21 cellular contexts compared by ENCODE assay signal in the genomic region with DNA sequence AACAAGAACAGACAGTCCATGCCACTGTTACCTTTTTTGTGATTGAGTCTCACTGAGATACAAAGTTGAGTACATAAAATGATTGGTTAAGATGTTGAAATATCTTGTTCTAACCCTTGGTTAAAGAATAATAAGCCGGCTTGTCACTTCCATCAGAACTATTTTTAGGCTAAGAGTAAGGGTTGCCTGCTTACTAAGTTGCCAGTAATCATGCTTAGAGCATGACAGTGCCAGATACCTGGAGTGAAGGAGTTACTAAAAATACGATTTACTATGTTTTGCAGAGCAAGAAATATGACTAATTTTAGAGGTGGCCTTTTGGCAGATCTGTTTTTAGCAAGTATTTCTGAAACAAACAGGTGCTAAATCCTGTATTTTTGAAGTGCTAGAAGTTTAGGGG. TPM values are rescaled to one million over a fixed set of nuclear protein-coding genes. Genes with fewer than 3 reads are reported as not detected.
A peak's percentile ranks its signal among the peaks of the same experiment; 100 is the strongest.
DNase-seq lines count a peak whose midpoint lies in the region; ATAC-seq, FAIRE-seq and TF ChIP-seq lines count a peak whose summit lies in the region.
"Had no signal": no experiment of that assay in that cellular context is flagged by ENCODE, and none has a peak within 500 bp of the region (broad histone marks: within the 10 kb centered on the region; RNA-seq: fewer than 3 reads in every experiment).

No MANE protein-coding gene starts in this region.

- H3K4me3 ChIP-seq in heart left ventricle (no peak overlapping the region), right cardiac atrium (ENCODE audit: low read length) (no peak overlapping the region), kidney (ENCODE audit: low read length in 2 of 2) (no peak overlapping the region), pancreas (no peak overlapping the region)
- H3K4me3 ChIP-seq: BLaER1, GM12878, GM23338 had no signal

- TF ChIP-seq POLR2A in heart left ventricle (IDR thresholded peaks at IDR 0.05): no peak

- no peaks in the 10 kb centered on the region for H3K36me3 Mint-ChIP-seq in activated T-cell treated with anti-CD3 and anti-CD28 coated beads, Interleukin-2, amount 50 U/mL, for 72 hours (ENCODE audit: insufficient read depth in 2 of 2)
- H3K36me3 Mint-ChIP-seq: CD8-positive, alpha-beta T cell had no signal

- POLR2A ChIA-PET in GM10248 (lab: Yijun Ruan, JAX): no interaction called here

- H3K27ac ChIP-seq in heart left ventricle: no peak overlapping the region
- H3K27ac ChIP-seq in right cardiac atrium (ENCODE audit: low read length): no peak overlapping the region
- H3K27ac ChIP-seq in kidney (ENCODE audit: low read depth in 2 of 2, low read length in 2 of 2): peak overlapping the region; percentile 12 to 45
- peak overlapping the region; percentile 35 to 94 (median 68) for H3K27ac ChIP-seq in pancreas
- H3K27ac ChIP-seq: BLaER1 had no signal

- intact Hi-C loops in heart left ventricle (cut with DNase I) (no loop called here), right cardiac atrium (cut with DNase I) (no loop called here), kidney (cut with DNase I) (no loop called here), pancreas (cut with DNase I) (no loop called here)

- no peak overlapping the region for H3K27ac Mint-ChIP-seq in activated T-cell treated with anti-CD3 and anti-CD28 coated beads, Interleukin-2, amount 50 U/mL, for 72 hours
- H3K27ac Mint-ChIP-seq: CD8-positive, alpha-beta T cell; GM23338 had no signal

- no peak for TF ChIP-seq CTCF in heart left ventricle (IDR thresholded peaks at IDR 0.05)
- no peak for TF ChIP-seq CTCF in kidney (IDR thresholded peaks at IDR 0.05; ENCODE audit: borderline replicate concordance, extremely low read depth, insufficient read depth)
- no peak for TF ChIP-seq CTCF in pancreas (IDR thresholded peaks at IDR 0.05)
- TF ChIP-seq CTCF in GM10248 (IDR thresholded peaks at IDR 0.05; ENCODE audit: control extremely low read depth, extremely low read depth, low read depth, missing control alignments): no peak

- peak overlapping the region in 1 of 2 donors; percentile 9 for H3K9ac ChIP-seq in kidney (ENCODE audit: low read length in 2 of 2)
- H3K9ac ChIP-seq: BLaER1 had no signal

- H3K4me1 Mint-ChIP-seq in activated T-cell treated with anti-CD3 and anti-CD28 coated beads, Interleukin-2, amount 50 U/mL, for 72 hours (ENCODE audit: low read depth): no peaks in the 10 kb centered on the region

- ATAC-seq in heart left ventricle: peak in 3 of 4 donors; percentile 29 to 82 (median 52)
- ATAC-seq in right cardiac atrium: no peak
- ATAC-seq in pancreas: peak; percentile 39 to 60 (median 52)
- no peak for ATAC-seq in HG02678 (IDR thresholded peaks at IDR 0.05; ENCODE audit: unreplicated experiment)
- no peak for ATAC-seq in HG03571 (IDR thresholded peaks at IDR 0.05; ENCODE audit: unreplicated experiment)
- no peak for ATAC-seq in activated T-cell treated with anti-CD3 and anti-CD28 coated beads, Interleukin-2, amount 50 U/mL, for 72 hours (replicated peaks in 1 of 2)
- ATAC-seq: CD8-positive, alpha-beta T cell; GM12878; GM23338; HCT116 had no signal

- H3K27me3 ChIP-seq in heart left ventricle (peaks cover 0 to 23% (median 7%) of the 10 kb centered on the region in 9 donors), right cardiac atrium (ENCODE audit: control insufficient read depth, insufficient read depth) (no peaks in the 10 kb centered on the region), pancreas (no peaks in the 10 kb centered on the region)
- H3K27me3 ChIP-seq: BLaER1 had no signal

- WGBS in heart left ventricle, 4 donors: 43 to 63% (median 44%) methylated on average over 2 of the region's 2 CpGs
- WGBS in right cardiac atrium: 53% methylated on average over 2 of the region's 2 CpGs
- WGBS in pancreas, 2 donors: 13 to 16% methylated on average over 2 of the region's 2 CpGs

- H3K4me3 Mint-ChIP-seq in activated T-cell treated with anti-CD3 and anti-CD28 coated beads, Interleukin-2, amount 50 U/mL, for 72 hours: no peak overlapping the region
- H3K4me3 Mint-ChIP-seq: CD8-positive, alpha-beta T cell; GM23338 had no signal

- H3K36me3 ChIP-seq in heart left ventricle: no peaks in the 10 kb centered on the region
- no peaks in the 10 kb centered on the region for H3K36me3 ChIP-seq in kidney (ENCODE audit: control insufficient read depth in 1 of 2, insufficient read depth in 2 of 2, low read length in 2 of 2)
- no peaks in the 10 kb centered on the region for H3K36me3 ChIP-seq in pancreas

- CTCF ChIA-PET in GM10248 (lab: Yijun Ruan, JAX): no interaction called here

- peaks cover 41% of the 10 kb centered on the region for H3K27me3 Mint-ChIP-seq in activated T-cell treated with anti-CD3 and anti-CD28 coated beads, Interleukin-2, amount 50 U/mL, for 72 hours (ENCODE audit: low read depth)

- no peak for DNase-seq in heart left ventricle
- DNase-seq in right cardiac atrium: no peak
- DNase-seq in kidney: no peak
- no peak for DNase-seq in pancreas
- DNase-seq in GM10248 (ENCODE audit: extremely low spot score): no peak
- DNase-seq in activated T-cell treated with anti-CD3 and anti-CD28 coated beads, Interleukin-2, amount 50 U/mL, for 72 hours: no peak
- DNase-seq: CD8-positive, alpha-beta T cell; DMS79; KG1; NCI-H1048; NCI-H1436 treated with DMSO at 0.1 percent for 48 hours; NCI-H2081; NCI-H510A; NCI-H82 had no signal

- FAIRE-seq in kidney (lab: Jason Lieb, UNC): peak; percentile 80
- FAIRE-seq in pancreas (lab: Jason Lieb, UNC): no peak
- FAIRE-seq: A204.1, GM12878 had no signal

- H3K9me3 ChIP-seq in heart left ventricle: no peaks in the 10 kb centered on the region
- H3K9me3 ChIP-seq in right cardiac atrium (ENCODE audit: control insufficient read depth, low read length): no peaks in the 10 kb centered on the region
- no peaks in the 10 kb centered on the region for H3K9me3 ChIP-seq in kidney (ENCODE audit: control insufficient read depth in 1 of 2, low read length in 2 of 2)
- no peaks in the 10 kb centered on the region for H3K9me3 ChIP-seq in pancreas
- H3K9me3 ChIP-seq: BLaER1 had no signal

- H3K4me1 ChIP-seq in heart left ventricle (peaks cover 0 to 18% (median 4%) of the 10 kb centered on the region in 12 donors), right cardiac atrium (ENCODE audit: control insufficient read depth, insufficient read depth, low read length) (no peaks in the 10 kb centered on the region), kidney (ENCODE audit: control insufficient read depth in 1 of 2, insufficient read depth in 1 of 2, low read depth in 1 of 2, low read length in 2 of 2) (peaks cover 13 to 16% of the 10 kb centered on the region in 2 donors), pancreas (peaks cover 32 to 40% (median 36%) of the 10 kb centered on the region in 3 donors)

- no peaks in the 10 kb centered on the region for H3K9me3 Mint-ChIP-seq in activated T-cell treated with anti-CD3 and anti-CD28 coated beads, Interleukin-2, amount 50 U/mL, for 72 hours
- H3K9me3 Mint-ChIP-seq: CD8-positive, alpha-beta T cell had no signal

RNA-seq across cellular contexts. Expression of gene HUNK, which starts 6.0 kb away (rescaled TPM):
- total RNA-seq in heart left ventricle: 1 to 10 TPM in 2 of 9 donors, under 1 TPM in 7; 0.02 to 1.4 (median 0.22) TPM
- polyA plus RNA-seq in heart left ventricle: under 1 TPM; 0.04 to 0.30 TPM
- under 1 TPM; 0.11 to 0.82 (median 0.59) TPM for total RNA-seq in right cardiac atrium
- 0.07 TPM for polyA plus RNA-seq in right cardiac atrium
- total RNA-seq in kidney: 17.2 TPM
- 2.7 TPM for polyA plus RNA-seq in kidney (ENCODE audit: insufficient read depth, low read depth, low replicate concordance)
- 10 to 100 TPM in 2 of 6 donors, 1 to 10 TPM in 4; 5.8 to 17.0 (median 9.7) TPM for total RNA-seq in pancreas
- 1 to 10 TPM; 2.6 TPM for polyA plus RNA-seq in pancreas
- under 1 TPM in 1 of 2 donors, not detected in 1; 0.35 TPM for total RNA-seq in activated T-cell treated with anti-CD3 and anti-CD28 coated beads, Interleukin-2, amount 50 U/mL, for 72 hours
- total RNA-seq: CD8-positive, alpha-beta T cell had no signal

Comparison
In these comparisons a context has a peak if more than half of its experiments do, and no peak if none do; other contexts are left out.
1. ATAC-seq: peak in heart left ventricle (3 of 4) and pancreas (4 of 4); none in right cardiac atrium (0 of 2), HG02678 (single experiment), HG03571 (single experiment) and activated T-cell treated with anti-CD3 and anti-CD28 coated beads, Interleukin-2, amount 50 U/mL, for 72 hours (0 of 2).
2. H3K27ac ChIP-seq: peak in kidney (2 of 2) and pancreas (4 of 4); none in heart left ventricle (0 of 12) and right cardiac atrium (single experiment).